ENCODE assay signal across 3 cellular contexts in genomic region chr13:76954568-76954967, GRCh38.
TF ChIP-seq lines count a peak whose summit lies in the region.

No MANE protein-coding gene starts in this region.

TF ChIP-seq in HCT116, 20 proteins besides CTCF, POLR2A, EP300 and RAD21 (continued from another document):
- TF ChIP-seq ZNF274 (IDR thresholded peaks at IDR 0.05; ENCODE audit: low read depth, low read length) = no peak
- TF ChIP-seq, protein P1, sequence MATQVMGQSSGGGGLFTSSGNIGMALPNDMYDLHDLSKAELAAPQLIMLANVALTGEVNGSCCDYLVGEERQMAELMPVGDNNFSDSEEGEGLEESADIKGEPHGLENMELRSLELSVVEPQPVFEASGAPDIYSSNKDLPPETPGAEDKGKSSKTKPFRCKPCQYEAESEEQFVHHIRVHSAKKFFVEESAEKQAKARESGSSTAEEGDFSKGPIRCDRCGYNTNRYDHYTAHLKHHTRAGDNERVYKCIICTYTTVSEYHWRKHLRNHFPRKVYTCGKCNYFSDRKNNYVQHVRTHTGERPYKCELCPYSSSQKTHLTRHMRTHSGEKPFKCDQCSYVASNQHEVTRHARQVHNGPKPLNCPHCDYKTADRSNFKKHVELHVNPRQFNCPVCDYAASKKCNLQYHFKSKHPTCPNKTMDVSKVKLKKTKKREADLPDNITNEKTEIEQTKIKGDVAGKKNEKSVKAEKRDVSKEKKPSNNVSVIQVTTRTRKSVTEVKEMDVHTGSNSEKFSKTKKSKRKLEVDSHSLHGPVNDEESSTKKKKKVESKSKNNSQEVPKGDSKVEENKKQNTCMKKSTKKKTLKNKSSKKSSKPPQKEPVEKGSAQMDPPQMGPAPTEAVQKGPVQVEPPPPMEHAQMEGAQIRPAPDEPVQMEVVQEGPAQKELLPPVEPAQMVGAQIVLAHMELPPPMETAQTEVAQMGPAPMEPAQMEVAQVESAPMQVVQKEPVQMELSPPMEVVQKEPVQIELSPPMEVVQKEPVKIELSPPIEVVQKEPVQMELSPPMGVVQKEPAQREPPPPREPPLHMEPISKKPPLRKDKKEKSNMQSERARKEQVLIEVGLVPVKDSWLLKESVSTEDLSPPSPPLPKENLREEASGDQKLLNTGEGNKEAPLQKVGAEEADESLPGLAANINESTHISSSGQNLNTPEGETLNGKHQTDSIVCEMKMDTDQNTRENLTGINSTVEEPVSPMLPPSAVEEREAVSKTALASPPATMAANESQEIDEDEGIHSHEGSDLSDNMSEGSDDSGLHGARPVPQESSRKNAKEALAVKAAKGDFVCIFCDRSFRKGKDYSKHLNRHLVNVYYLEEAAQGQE (IDR thresholded peaks at IDR 0.05; ENCODE audit: low read depth) = peak; percentile 46
- no peak for TF ChIP-seq ATF3 (IDR thresholded peaks at IDR 0.05)
- TF ChIP-seq EZH2 (IDR thresholded peaks at IDR 0.05) = no peak
- no peak for TF ChIP-seq FOSL1 (IDR thresholded peaks at IDR 0.05; ENCODE audit: low read depth)

TF ChIP-seq in GM12878, 131 proteins besides CTCF, POLR2A, EP300 and RAD21:
- TF ChIP-seq, protein P1 (IDR thresholded peaks at IDR 0.05; ENCODE audit: low read depth, low read length) = peak; percentile 64
- TF ChIP-seq, protein P2, sequence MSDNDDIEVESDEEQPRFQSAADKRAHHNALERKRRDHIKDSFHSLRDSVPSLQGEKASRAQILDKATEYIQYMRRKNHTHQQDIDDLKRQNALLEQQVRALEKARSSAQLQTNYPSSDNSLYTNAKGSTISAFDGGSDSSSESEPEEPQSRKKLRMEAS (IDR thresholded peaks at IDR 0.05; ENCODE audit: low read depth, low read length) = no peak
TF ChIP-seq in GM12878: peak in this region for 1.

TF ChIP-seq in GM12891, 5 proteins besides CTCF, POLR2A, EP300 and RAD21 (continued from another document):
- TF ChIP-seq PAX5 (IDR thresholded peaks at IDR 0.05; ENCODE audit: insufficient read depth, low read length, severe bottlenecking) = no peak
- TF ChIP-seq POLR2AphosphoS5 (IDR thresholded peaks at IDR 0.05; ENCODE audit: low read depth, low read length) = no peak
